ENCODE assay signal across 8 cellular contexts in the genomic region with DNA sequence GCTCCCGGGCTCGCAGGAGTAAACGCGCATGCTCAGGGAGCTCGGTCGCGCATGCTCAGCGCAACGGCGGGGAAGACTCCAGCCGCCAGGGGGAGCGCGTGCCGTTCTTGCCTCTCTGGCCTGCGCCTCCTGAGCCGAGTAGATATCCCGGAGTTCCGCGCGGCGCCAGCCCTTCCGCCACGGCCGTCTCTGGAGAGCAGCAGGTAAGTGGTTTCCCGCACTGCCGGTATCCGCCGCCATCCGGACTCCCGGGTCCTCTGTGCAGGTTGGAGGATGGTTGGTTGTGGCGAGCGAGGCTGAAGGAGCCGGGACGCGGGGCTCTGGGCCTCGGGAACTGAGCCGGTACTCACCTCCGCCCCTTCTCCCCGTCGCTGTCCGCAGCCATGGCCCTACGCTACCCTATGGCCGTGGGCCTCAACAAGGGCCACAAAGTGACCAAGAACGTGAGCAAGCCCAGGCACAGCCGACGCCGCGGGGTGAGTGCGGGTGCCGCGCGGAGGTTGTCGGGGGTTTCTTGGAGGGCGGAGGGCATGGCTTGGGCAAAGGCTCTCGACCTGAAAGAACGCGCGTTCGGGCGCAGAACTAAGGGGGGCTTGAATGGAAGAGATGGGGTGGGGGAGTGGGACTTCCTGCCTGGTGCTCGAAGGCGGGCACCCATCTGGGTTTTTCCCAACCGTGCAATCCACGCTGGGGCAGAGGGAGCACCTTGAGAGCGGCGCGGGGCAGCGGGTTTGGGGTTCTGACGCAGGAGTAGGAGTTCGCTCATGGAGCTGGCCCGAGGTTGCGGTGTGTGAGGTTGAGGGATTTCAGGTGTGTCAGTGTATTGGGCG. TPM values are rescaled to one million over a fixed set of nuclear protein-coding genes. Genes with fewer than 3 reads are reported as not detected.
DNase-seq lines count a peak whose midpoint lies in the region; ATAC-seq, FAIRE-seq and TF ChIP-seq lines count a peak whose summit lies in the region.

RPL36 (plus strand) TSS at position 171 of the 830 bp plus-strand sequence; CDS start at position 384, 213 bp downstream.

- ATAC-seq in HG02798 (IDR thresholded peaks at IDR 0.05; ENCODE audit: poor library complexity, unreplicated experiment) (peak; percentile 64), psoas muscle (peak; percentile 70 to 79 (median 75))

- DNase-seq in NCI-H187 (lab: John Stamatoyannopoulos, UW) (peak; percentile 78 to 81), T-helper 2 cell (peak; percentile 96 to 98 (median 96)), anterior cingulate cortex (lab: John Stamatoyannopoulos, UW) (peak; percentile 67 to 98 (median 95)), right atrium auricular region (ENCODE audit: low spot score) (peak; percentile 98), psoas muscle (peak; percentile 98 to 99), urothelium cell line (ENCODE audit: low spot score) (peak; percentile 92)

- H3K9me3 ChIP-seq in right atrium auricular region (no peaks in the 10 kb centered on the region), psoas muscle (no peaks in the 10 kb centered on the region)

- WGBS in psoas muscle, 3 donors: 1 to 2% (median 1%) methylated on average over 73 of the region's 73 CpGs

- peaks cover 39% of the 10 kb centered on the region for H3K36me3 ChIP-seq in right atrium auricular region
- H3K36me3 ChIP-seq in psoas muscle (ENCODE audit: insufficient read depth in 1 of 2, low read depth in 1 of 2): peaks cover 2 to 37% of the 10 kb centered on the region in 2 donors

- H3K4me1 ChIP-seq in right atrium auricular region: peaks cover 0 to 34% of the 10 kb centered on the region in 2 donors
- peaks cover 15% of the 10 kb centered on the region for H3K4me1 ChIP-seq in psoas muscle

- intact Hi-C loops in psoas muscle (cut with DNase I): loop anchor here in 1 of 2 donors (2.0 kb wide), 1 partner anchor 28 kb away; no protein-coding TSS in a partner anchor

- peak; percentile 93 to 96 for TF ChIP-seq CTCF in right atrium auricular region (IDR thresholded peaks at IDR 0.05)
- TF ChIP-seq CTCF in psoas muscle (IDR thresholded peaks at IDR 0.05): peak; percentile 93

- H3K27ac ChIP-seq in right atrium auricular region (peak within 1 kb of the TSS; percentile 79 to 95), psoas muscle (peak within 1 kb of the TSS; percentile 91)

- H3K4me3 ChIP-seq in right atrium auricular region: peak within 1 kb of the TSS; percentile 67 to 78
- peak within 1 kb of the TSS; percentile 97 for H3K4me3 ChIP-seq in psoas muscle

- H3K27me3 ChIP-seq in right atrium auricular region (no peaks in the 10 kb centered on the region), psoas muscle (ENCODE audit: insufficient read depth in 3 of 3, low read length in 2 of 3) (no peaks in the 10 kb centered on the region)

- FAIRE-seq in urothelium cell line (lab: Jason Lieb, UNC): no peak

- TF ChIP-seq POLR2A in GM10847 (IDR thresholded peaks at IDR 0.05; ENCODE audit: extremely low read depth, insufficient read length): peak; percentile 98

RNA-seq across cellular contexts. Expression of gene RPL36, which starts in this region (rescaled TPM):
- total RNA-seq in right atrium auricular region: 100 to 1,000 TPM; 222 to 483 TPM
- total RNA-seq in psoas muscle: 100 to 1,000 TPM; 440 to 572 (median 473) TPM
- polyA plus RNA-seq in psoas muscle: 100 to 1,000 TPM; 647 to 814 (median 648) TPM

Comparison
In these comparisons a context has a peak if more than half of its experiments do, and no peak if none do; other contexts are left out.
1. Peak in every context shown above with its lines: DNase-seq, ATAC-seq, H3K4me3 ChIP-seq and H3K27ac ChIP-seq.